In the genomic region with DNA sequence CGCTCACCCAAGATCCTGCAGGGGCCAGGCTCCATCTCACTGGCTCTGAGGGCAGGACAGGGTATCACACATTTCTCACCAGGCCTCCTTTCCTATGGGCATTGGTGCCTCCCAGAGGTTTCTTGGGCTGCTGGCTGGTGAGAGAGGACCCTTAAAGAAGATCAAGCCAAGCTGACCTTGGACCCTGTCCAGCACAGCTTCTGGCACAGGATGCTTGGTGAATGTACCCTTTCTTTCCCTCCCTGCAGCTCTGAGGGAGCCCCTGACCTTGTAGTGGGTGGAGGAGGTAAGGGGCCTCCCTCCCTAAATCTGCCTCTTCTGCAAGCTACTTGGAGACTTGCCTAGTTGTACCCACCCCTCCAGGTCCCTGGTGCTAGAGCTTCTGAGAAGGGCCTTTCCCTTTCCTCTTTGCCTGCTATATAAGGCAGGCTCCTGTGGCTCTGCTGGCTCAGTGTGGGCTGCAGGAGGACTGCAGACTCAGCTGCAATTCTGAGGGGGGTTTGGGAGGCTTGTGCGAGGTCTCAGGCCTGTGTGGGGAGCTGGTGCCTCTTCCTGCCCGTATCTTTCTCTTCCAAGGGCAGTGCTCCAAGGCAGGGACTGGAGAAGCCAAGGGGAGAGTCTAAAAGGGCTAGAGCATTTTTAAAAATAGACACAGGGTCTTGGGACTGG, we compare ENCODE assay signal across 2 cellular contexts.
TF ChIP-seq lines count a peak whose summit lies in the region.

No MANE protein-coding gene starts in this region.

TF ChIP-seq in liver, 16 proteins besides CTCF, POLR2A, EP300 and RAD21 (continued from another document):
- no peak for TF ChIP-seq JUND (IDR thresholded peaks at IDR 0.05)
- TF ChIP-seq, protein P1, sequence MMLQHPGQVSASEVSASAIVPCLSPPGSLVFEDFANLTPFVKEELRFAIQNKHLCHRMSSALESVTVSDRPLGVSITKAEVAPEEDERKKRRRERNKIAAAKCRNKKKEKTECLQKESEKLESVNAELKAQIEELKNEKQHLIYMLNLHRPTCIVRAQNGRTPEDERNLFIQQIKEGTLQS (IDR thresholded peaks at IDR 0.05), result no peak
- TF ChIP-seq, protein P2, sequence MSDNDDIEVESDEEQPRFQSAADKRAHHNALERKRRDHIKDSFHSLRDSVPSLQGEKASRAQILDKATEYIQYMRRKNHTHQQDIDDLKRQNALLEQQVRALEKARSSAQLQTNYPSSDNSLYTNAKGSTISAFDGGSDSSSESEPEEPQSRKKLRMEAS (IDR thresholded peaks at IDR 0.05), result no peak
TF ChIP-seq in liver: peak in this region for 0.

TF ChIP-seq in HepG2, 621 proteins besides CTCF, POLR2A, EP300 and RAD21 (continued from another document):
- TF ChIP-seq, protein P3, sequence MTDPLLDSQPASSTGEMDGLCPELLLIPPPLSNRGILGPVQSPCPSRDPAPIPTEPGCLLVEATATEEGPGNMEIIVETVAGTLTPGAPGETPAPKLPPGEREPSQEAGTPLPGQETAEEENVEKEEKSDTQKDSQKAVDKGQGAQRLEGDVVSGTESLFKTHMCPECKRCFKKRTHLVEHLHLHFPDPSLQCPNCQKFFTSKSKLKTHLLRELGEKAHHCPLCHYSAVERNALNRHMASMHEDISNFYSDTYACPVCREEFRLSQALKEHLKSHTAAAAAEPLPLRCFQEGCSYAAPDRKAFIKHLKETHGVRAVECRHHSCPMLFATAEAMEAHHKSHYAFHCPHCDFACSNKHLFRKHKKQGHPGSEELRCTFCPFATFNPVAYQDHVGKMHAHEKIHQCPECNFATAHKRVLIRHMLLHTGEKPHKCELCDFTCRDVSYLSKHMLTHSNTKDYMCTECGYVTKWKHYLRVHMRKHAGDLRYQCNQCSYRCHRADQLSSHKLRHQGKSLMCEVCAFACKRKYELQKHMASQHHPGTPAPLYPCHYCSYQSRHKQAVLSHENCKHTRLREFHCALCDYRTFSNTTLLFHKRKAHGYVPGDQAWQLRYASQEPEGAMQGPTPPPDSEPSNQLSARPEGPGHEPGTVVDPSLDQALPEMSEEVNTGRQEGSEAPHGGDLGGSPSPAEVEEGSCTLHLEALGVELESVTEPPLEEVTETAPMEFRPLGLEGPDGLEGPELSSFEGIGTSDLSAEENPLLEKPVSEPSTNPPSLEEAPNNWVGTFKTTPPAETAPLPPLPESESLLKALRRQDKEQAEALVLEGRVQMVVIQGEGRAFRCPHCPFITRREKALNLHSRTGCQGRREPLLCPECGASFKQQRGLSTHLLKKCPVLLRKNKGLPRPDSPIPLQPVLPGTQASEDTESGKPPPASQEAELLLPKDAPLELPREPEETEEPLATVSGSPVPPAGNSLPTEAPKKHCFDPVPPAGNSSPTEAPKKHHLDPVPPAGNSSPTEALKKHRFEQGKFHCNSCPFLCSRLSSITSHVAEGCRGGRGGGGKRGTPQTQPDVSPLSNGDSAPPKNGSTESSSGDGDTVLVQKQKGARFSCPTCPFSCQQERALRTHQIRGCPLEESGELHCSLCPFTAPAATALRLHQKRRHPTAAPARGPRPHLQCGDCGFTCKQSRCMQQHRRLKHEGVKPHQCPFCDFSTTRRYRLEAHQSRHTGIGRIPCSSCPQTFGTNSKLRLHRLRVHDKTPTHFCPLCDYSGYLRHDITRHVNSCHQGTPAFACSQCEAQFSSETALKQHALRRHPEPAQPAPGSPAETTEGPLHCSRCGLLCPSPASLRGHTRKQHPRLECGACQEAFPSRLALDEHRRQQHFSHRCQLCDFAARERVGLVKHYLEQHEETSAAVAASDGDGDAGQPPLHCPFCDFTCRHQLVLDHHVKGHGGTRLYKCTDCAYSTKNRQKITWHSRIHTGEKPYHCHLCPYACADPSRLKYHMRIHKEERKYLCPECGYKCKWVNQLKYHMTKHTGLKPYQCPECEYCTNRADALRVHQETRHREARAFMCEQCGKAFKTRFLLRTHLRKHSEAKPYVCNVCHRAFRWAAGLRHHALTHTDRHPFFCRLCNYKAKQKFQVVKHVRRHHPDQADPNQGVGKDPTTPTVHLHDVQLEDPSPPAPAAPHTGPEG (CRISPR knock-in tag; IDR thresholded peaks at IDR 0.05), result no peak
- no peak for TF ChIP-seq NFIB (CRISPR knock-in tag; IDR thresholded peaks at IDR 0.05; ENCODE audit: borderline replicate concordance)
- TF ChIP-seq PHF8 (CRISPR knock-in tag; IDR thresholded peaks at IDR 0.05), result no peak
- TF ChIP-seq SMC3 (IDR thresholded peaks at IDR 0.05; ENCODE audit: low read length), result no peak
- no peak for TF ChIP-seq ZNF431 (CRISPR knock-in tag; IDR thresholded peaks at IDR 0.05; ENCODE audit: borderline replicate concordance, low read depth)
- TF ChIP-seq, protein P4, sequence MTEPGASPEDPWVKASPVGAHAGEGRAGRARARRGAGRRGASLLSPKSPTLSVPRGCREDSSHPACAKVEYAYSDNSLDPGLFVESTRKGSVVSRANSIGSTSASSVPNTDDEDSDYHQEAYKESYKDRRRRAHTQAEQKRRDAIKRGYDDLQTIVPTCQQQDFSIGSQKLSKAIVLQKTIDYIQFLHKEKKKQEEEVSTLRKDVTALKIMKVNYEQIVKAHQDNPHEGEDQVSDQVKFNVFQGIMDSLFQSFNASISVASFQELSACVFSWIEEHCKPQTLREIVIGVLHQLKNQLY (CRISPR knock-in tag; IDR thresholded peaks at IDR 0.05), result no peak
- TF ChIP-seq, protein P5, sequence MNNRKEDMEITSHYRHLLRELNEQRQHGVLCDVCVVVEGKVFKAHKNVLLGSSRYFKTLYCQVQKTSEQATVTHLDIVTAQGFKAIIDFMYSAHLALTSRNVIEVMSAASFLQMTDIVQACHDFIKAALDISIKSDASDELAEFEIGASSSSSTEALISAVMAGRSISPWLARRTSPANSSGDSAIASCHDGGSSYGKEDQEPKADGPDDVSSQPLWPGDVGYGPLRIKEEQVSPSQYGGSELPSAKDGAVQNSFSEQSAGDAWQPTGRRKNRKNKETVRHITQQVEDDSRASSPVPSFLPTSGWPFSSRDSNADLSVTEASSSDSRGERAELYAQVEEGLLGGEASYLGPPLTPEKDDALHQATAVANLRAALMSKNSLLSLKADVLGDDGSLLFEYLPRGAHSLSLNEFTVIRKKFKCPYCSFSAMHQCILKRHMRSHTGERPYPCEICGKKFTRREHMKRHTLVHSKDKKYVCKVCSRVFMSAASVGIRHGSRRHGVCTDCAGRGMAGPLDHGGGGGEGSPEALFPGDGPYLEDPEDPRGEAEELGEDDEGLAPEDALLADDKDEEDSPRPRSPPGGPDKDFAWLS (CRISPR knock-in tag; IDR thresholded peaks at IDR 0.05; ENCODE audit: borderline replicate concordance), result no peak
- no peak for TF ChIP-seq ZSCAN9 (CRISPR knock-in tag; IDR thresholded peaks at IDR 0.05; ENCODE audit: borderline replicate concordance)
- TF ChIP-seq ZNF552 (CRISPR knock-in tag; IDR thresholded peaks at IDR 0.05; ENCODE audit: borderline replicate concordance), result no peak
TF ChIP-seq in HepG2: peak in this region for 0.
